Comparison of ENCODE assay signal across 8 cellular contexts in the genomic region with DNA sequence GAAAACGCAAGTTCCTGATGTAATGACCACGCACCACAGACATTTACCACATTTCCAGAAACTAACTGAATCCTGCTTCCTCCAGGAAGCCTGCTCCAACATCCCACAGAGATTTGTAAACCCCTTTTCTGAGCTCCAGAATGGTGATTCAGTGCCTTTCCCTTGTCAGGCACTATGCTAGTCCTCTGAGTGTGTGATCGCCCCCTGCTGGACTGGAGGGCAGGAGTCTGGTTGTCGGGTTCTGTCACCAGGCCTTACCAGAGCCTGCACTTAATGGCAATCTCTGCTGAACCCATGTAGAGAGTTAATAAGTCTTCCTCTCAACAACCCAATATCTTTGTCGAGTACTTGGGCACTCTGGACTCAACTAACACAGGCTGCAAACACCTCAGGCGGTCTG. TPM values are rescaled to one million over a fixed set of nuclear protein-coding genes. Genes with fewer than 3 reads are reported as not detected.
DNase-seq lines count a peak whose midpoint lies in the region; ATAC-seq, FAIRE-seq and TF ChIP-seq lines count a peak whose summit lies in the region.

No MANE protein-coding gene starts in this region.

- CTCF ChIA-PET in A549 (lab: Yijun Ruan, JAX) (interaction anchor here (0.9 to 2.4 kb wide), 4 partner anchors 11 to 218 kb away, joined by 3 to 6 read pairs (median 3); no protein-coding TSS in a partner anchor), HEK293 (lab: Yijun Ruan, JAX) (interaction anchor here (0.6 to 5.3 kb wide), 18 partner anchors 9 to 235 kb away, joined by 3 to 44 read pairs (median 4); a partner anchor contains a TSS)

- TF ChIP-seq EP300 in A549 (IDR thresholded peaks at IDR 0.05): no peak

- peaks cover 4% of the 10 kb centered on the region for H3K27me3 ChIP-seq in WERI-Rb-1 (ENCODE audit: insufficient read depth, low read depth, severe bottlenecking)

- H3K27ac ChIP-seq in A549 (no peak overlapping the region), HEK293 (ENCODE audit: extremely low read depth, low read depth, low read length) (no peak overlapping the region), WERI-Rb-1 (no peak overlapping the region)

- H3K9me3 ChIP-seq in A549 (no peaks in the 10 kb centered on the region), HEK293 (ENCODE audit: control insufficient read depth, insufficient read depth, low read depth, low read length) (no peaks in the 10 kb centered on the region), WERI-Rb-1 (ENCODE audit: severe bottlenecking) (no peaks in the 10 kb centered on the region)

- TF ChIP-seq CTCF in A549 (IDR thresholded peaks at IDR 0.05) (peak; percentile 12; the same call in 1 of the 3 replicates), HEK293 (tag by site-specific recombination; IDR thresholded peaks at IDR 0.05) (no peak), WERI-Rb-1 (IDR thresholded peaks at IDR 0.05; ENCODE audit: low read depth, low read length) (peak; percentile 53), fibroblast of pulmonary artery (IDR thresholded peaks at IDR 0.05; ENCODE audit: low read length, missing control alignments) (peak; percentile 2)

- H3K4me1 ChIP-seq in A549: no peaks in the 10 kb centered on the region
- H3K4me1 ChIP-seq in HEK293 (ENCODE audit: control insufficient read depth, insufficient read depth, low read length): no peaks in the 10 kb centered on the region

- DNase-seq in A549 (ENCODE audit: low read depth in 1 of 2, low spot score in 1 of 2) (peak; percentile 28 to 56), WERI-Rb-1 (peak; percentile 61), fibroblast of pulmonary artery (ENCODE audit: low read depth) (no peak), G401 (ENCODE audit: low spot score) (no peak), HCEC 1CT (no peak), DMS153 (lab: John Stamatoyannopoulos, UW) (no peak)

- no peak for TF ChIP-seq RAD21 in A549 (conservative IDR thresholded peaks at IDR 0.05 in 1 of 2, IDR thresholded peaks at IDR 0.05 in 1 of 2)

- 77% methylated on average over 6 of the region's 6 CpGs for WGBS in A549 (ENCODE audit: missing lambda C conversion rate)

- peak; percentile 46 for FAIRE-seq in A549 (lab: Jason Lieb, UNC)

- H3K4me3 ChIP-seq in A549: no peak overlapping the region
- no peak overlapping the region for H3K4me3 ChIP-seq in HEK293 (ENCODE audit: low read depth, low read length)
- no peak overlapping the region for H3K4me3 ChIP-seq in WERI-Rb-1 (ENCODE audit: low read depth, low read length)
- H3K4me3 ChIP-seq in fibroblast of pulmonary artery (replicated peaks; ENCODE audit: low read depth, low read length): no peak overlapping the region

- H3K36me3 ChIP-seq in HEK293 (ENCODE audit: control insufficient read depth in 2 of 2, insufficient read depth in 1 of 2, low read length in 2 of 2): peaks cover 3 to 41% of the 10 kb centered on the region in 2 experiments; a peak in 2 of 3 replicates
- no peaks in the 10 kb centered on the region for H3K36me3 ChIP-seq in WERI-Rb-1

- TF ChIP-seq POLR2A in A549 (IDR thresholded peaks at IDR 0.05; ENCODE audit: low read length): no peak

- ATAC-seq in A549: peak; percentile 77 to 88; a peak in 4 of 6 replicates
- ATAC-seq in GM19023 (IDR thresholded peaks at IDR 0.05; ENCODE audit: unreplicated experiment): no peak

- POLR2A ChIA-PET in A549 (lab: Yijun Ruan, JAX) (interaction anchor here (0.7 kb wide), 1 partner anchor 14 kb away, joined by 3 read pairs; no protein-coding TSS in a partner anchor), HEK293 (lab: Yijun Ruan, JAX) (interaction anchor here (0.7 to 3.9 kb wide), 2 partner anchors 14 to 19 kb away, joined by 3 to 22 read pairs; a partner anchor contains a TSS)

- H3K4me2 ChIP-seq in A549: no peak overlapping the region

- in situ Hi-C loops in G401 (cut with HindIII; ENCODE audit: low sequenced_read_pairs): no loop called here

TF ChIP-seq in A549, 52 proteins besides CTCF, POLR2A, EP300 and RAD21:
- TF ChIP-seq MAFK (IDR thresholded peaks at IDR 0.05; ENCODE audit: partially characterized antibody): no peak
- TF ChIP-seq, protein P1, sequence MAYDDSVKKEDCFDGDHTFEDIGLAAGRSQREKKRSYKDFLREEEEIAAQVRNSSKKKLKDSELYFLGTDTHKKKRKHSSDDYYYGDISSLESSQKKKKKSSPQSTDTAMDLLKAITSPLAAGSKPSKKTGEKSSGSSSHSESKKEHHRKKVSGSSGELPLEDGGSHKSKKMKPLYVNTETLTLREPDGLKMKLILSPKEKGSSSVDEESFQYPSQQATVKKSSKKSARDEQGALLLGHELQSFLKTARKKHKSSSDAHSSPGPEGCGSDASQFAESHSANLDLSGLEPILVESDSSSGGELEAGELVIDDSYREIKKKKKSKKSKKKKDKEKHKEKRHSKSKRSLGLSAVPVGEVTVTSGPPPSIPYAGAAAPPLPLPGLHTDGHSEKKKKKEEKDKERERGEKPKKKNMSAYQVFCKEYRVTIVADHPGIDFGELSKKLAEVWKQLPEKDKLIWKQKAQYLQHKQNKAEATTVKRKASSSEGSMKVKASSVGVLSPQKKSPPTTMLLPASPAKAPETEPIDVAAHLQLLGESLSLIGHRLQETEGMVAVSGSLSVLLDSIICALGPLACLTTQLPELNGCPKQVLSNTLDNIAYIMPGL (CRISPR knock-in tag; IDR thresholded peaks at IDR 0.05; ENCODE audit: borderline replicate concordance): no peak
- TF ChIP-seq MAZ (IDR thresholded peaks at IDR 0.05; ENCODE audit: borderline replicate concordance, low read depth, low read length): no peak
- TF ChIP-seq CBX8 (IDR thresholded peaks at IDR 0.05): no peak

TF ChIP-seq in HEK293, 187 proteins besides CTCF, POLR2A, EP300 and RAD21:
- peak; percentile 30; the same call in 1 of the 2 replicates for TF ChIP-seq ZBTB17 (tag by site-specific recombination; IDR thresholded peaks at IDR 0.05)
- no peak for TF ChIP-seq MYNN (tag by site-specific recombination; IDR thresholded peaks at IDR 0.05; ENCODE audit: borderline replicate concordance)

RNA-seq across cellular contexts. Expression of a gene that starts 14.5 kb away (rescaled TPM):
- 66.8 and 82.0 TPM in 2 replicates for polyA plus RNA-seq in A549 (2011; rRNA removed)
- polyA plus RNA-seq in A549 (2012; cell fraction: cytosol; rRNA removed): 39.3 and 51.0 TPM in 2 replicates
- 109 and 122 TPM in 2 replicates for polyA plus RNA-seq in A549 (2012; cell fraction: nucleus; rRNA removed)
- polyA plus RNA-seq in A549 (2017; fragmentation: RNase III; extraction: RNeasy Plus Mini Kit Qiagen cat#74134 plus additional on column Dnase treatment): 43.9 to 48.9 TPM (median 46.5 TPM) in 3 replicates
- polyA minus RNA-seq in A549 (2011; rRNA and poly(A)+ RNA removed): 145 and 151 TPM in 2 replicates
- 69.8 and 76.3 TPM in 2 replicates for total RNA-seq in G401 (2014; rRNA removed; shearing (Covaris generic))

RNA-seq across cellular contexts. Expression of a gene that starts 41.9 kb away (rescaled TPM):
- polyA plus RNA-seq in A549 (2011; rRNA removed) (28.3 and 45.3 TPM in 2 replicates), A549 (2017; fragmentation: RNase III; extraction: RNeasy Plus Mini Kit Qiagen cat#74134 plus additional on column Dnase treatment) (31.9 to 41.4 TPM (median 37.6 TPM) in 3 replicates)
- polyA plus RNA-seq in A549 (2012; cell fraction: cytosol; rRNA removed): 30.6 and 35.6 TPM in 2 replicates
- polyA plus RNA-seq in A549 (2012; cell fraction: nucleus; rRNA removed): 22.9 and 25.9 TPM in 2 replicates
- polyA minus RNA-seq in A549 (2011; rRNA and poly(A)+ RNA removed): 37.6 and 40.7 TPM in 2 replicates
- total RNA-seq in G401 (2014; rRNA removed; shearing (Covaris generic)): 16.0 and 18.4 TPM in 2 replicates

Comparison
In these comparisons a context has a peak if more than half of its experiments do, and no peak if none do; other contexts are left out.
1. DNase-seq: peak in A549 (2 of 2) and WERI-Rb-1 (single experiment); none in fibroblast of pulmonary artery (single experiment), G401 (single experiment), HCEC 1CT (single experiment) and DMS153 (single experiment).